In the genomic region with DNA sequence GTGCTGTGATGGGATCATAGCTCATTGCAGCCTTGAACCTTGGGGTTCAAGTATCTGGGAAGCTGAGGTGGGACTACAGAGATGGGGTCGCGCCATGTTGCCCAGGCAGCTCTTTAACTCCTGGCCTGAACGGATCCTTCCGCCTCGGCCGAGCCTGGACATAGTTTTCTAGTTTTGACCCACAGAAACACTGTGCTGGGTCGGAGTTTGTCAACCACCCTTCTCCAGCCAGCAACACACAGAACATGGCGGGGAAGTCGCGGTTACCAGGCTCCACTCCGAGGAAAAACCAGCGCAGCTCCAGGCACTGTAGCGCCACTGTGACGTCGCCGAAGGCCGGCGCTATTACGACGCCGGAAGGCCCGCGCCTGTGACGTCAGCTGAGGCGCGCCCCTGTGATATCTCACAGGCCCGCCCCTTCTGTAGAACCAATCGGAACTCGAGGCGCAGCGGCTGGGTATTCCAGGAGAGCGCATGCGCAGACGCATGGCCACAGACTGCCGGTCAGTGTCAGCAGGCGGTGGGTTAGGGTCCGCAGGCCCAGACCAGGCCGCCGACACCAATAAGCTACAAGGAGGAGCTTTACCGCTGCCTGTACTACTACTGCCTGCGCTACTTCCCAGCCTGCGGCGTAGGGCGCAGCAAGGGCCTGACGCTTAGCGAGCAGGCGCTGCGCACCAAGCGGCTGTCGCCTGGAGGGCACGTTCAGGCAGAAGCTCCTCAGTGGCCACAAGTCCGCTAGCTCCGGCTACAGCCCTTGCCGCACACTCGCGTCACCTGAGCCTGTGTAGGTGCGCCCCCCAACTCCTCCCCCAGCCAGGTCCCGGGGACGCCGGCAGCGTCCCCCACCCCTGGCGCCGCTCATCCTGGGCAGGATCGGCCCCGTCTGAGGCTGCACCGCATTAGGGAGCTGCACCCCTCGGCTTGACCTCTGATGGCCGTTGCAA, we compare ENCODE assay signal across 7 cellular contexts.
A peak's percentile ranks its signal among the peaks of the same experiment; 100 is the strongest.
DNase-seq lines count a peak whose midpoint lies in the region; ATAC-seq, FAIRE-seq and TF ChIP-seq lines count a peak whose summit lies in the region.

No MANE protein-coding gene starts in this region.

- peak overlapping the region; percentile 89 for H3K9ac ChIP-seq in astrocyte (ENCODE audit: low read length)

- H3K27me3 Mint-ChIP-seq in T-helper 2 cell treated with Interferon-gamma antibody and Interleukin-4, amounts not matched to agents 5 μg/mL and 100 μg/mL, for 36 hours (ENCODE audit: low read depth): no peaks in the 10 kb centered on the region
- H3K27me3 Mint-ChIP-seq in astrocyte (ENCODE audit: low read depth, unreplicated experiment): no peaks in the 10 kb centered on the region

- H3K4me3 Mint-ChIP-seq in T-helper 2 cell treated with Interferon-gamma antibody and Interleukin-4, amounts not matched to agents 5 μg/mL and 100 μg/mL, for 36 hours: peak overlapping the region; percentile 93
- H3K4me3 Mint-ChIP-seq in astrocyte (ENCODE audit: unreplicated experiment): peak overlapping the region; percentile 92

- H3K79me2 ChIP-seq in astrocyte (ENCODE audit: insufficient read depth, low read length): no peaks in the 10 kb centered on the region

- peak overlapping the region; percentile 100 for H2AFZ ChIP-seq in astrocyte (ENCODE audit: low read depth, low read length)

- FAIRE-seq in astrocyte (lab: Jason Lieb, UNC): no peak

- no peaks in the 10 kb centered on the region for H3K9me3 ChIP-seq in astrocyte (ENCODE audit: insufficient read depth, low read depth, low read length)

- ATAC-seq in GM18498 (IDR thresholded peaks at IDR 0.05; ENCODE audit: unreplicated experiment): peak; percentile 99
- peak; percentile 96 for ATAC-seq in HG02938 (IDR thresholded peaks at IDR 0.05; ENCODE audit: unreplicated experiment)

- DNase-seq in NCI-H187 (lab: John Stamatoyannopoulos, UW) (peak; percentile 96 to 98), astrocyte (ENCODE audit: low read depth) (peak; percentile 94), hepatic stellate cell (ENCODE audit: low spot score) (peak; percentile 97), renal cortical epithelial cell (ENCODE audit: low read depth) (peak; percentile 89)
- peak; percentile 96 for DNase-seq in T-helper 2 cell treated with Interferon-gamma antibody and Interleukin-4, amounts not matched to agents 5 μg/mL and 100 μg/mL, for 36 hours (ENCODE audit: low spot score)

- H3K27ac ChIP-seq in astrocyte (ENCODE audit: low read depth, low read length): peak overlapping the region; percentile 93

- H3K9me3 Mint-ChIP-seq in T-helper 2 cell treated with Interferon-gamma antibody and Interleukin-4, amounts not matched to agents 5 μg/mL and 100 μg/mL, for 36 hours: no peaks in the 10 kb centered on the region
- H3K9me3 Mint-ChIP-seq in astrocyte (ENCODE audit: unreplicated experiment): no peaks in the 10 kb centered on the region

- H3K4me1 Mint-ChIP-seq in T-helper 2 cell treated with Interferon-gamma antibody and Interleukin-4, amounts not matched to agents 5 μg/mL and 100 μg/mL, for 36 hours (ENCODE audit: low read depth): peaks cover 7% of the 10 kb centered on the region
- peaks cover 11% of the 10 kb centered on the region for H3K4me1 Mint-ChIP-seq in astrocyte (ENCODE audit: low read depth, unreplicated experiment)

- H3K4me3 ChIP-seq in astrocyte (ENCODE audit: insufficient read depth, low read depth, low read length): peak overlapping the region; percentile 79

- no peak for TF ChIP-seq CTCF in astrocyte (IDR thresholded peaks at IDR 0.05; ENCODE audit: insufficient read depth, low read depth, low read length)

- no peaks in the 10 kb centered on the region for H3K36me3 Mint-ChIP-seq in T-helper 2 cell treated with Interferon-gamma antibody and Interleukin-4, amounts not matched to agents 5 μg/mL and 100 μg/mL, for 36 hours (ENCODE audit: low read depth)
- no peaks in the 10 kb centered on the region for H3K36me3 Mint-ChIP-seq in astrocyte (ENCODE audit: low read depth, unreplicated experiment)

- H3K27ac Mint-ChIP-seq in T-helper 2 cell treated with Interferon-gamma antibody and Interleukin-4, amounts not matched to agents 5 μg/mL and 100 μg/mL, for 36 hours: peak overlapping the region; percentile 96
- H3K27ac Mint-ChIP-seq in astrocyte (ENCODE audit: unreplicated experiment): peak overlapping the region; percentile 99

- H4K20me1 ChIP-seq in astrocyte (ENCODE audit: insufficient read depth, low read length): no peaks in the 10 kb centered on the region

- no peaks in the 10 kb centered on the region for H3K27me3 ChIP-seq in astrocyte (ENCODE audit: insufficient read depth, low read length)

- peak overlapping the region; percentile 91 for H3K4me2 ChIP-seq in astrocyte (ENCODE audit: low read length)

- H3K4me1 ChIP-seq in astrocyte (ENCODE audit: insufficient read depth, low read length): peaks cover 7% of the 10 kb centered on the region

- H3K36me3 ChIP-seq in astrocyte (ENCODE audit: insufficient read depth, low read length): no peaks in the 10 kb centered on the region

Comparison
In these comparisons a context has a peak if more than half of its experiments do, and no peak if none do; other contexts are left out.
1. Peak in every context shown above with its lines: DNase-seq, ATAC-seq, H3K4me3 ChIP-seq and H3K27ac ChIP-seq.